9 cellular contexts compared by ENCODE assay signal in the genomic region with DNA sequence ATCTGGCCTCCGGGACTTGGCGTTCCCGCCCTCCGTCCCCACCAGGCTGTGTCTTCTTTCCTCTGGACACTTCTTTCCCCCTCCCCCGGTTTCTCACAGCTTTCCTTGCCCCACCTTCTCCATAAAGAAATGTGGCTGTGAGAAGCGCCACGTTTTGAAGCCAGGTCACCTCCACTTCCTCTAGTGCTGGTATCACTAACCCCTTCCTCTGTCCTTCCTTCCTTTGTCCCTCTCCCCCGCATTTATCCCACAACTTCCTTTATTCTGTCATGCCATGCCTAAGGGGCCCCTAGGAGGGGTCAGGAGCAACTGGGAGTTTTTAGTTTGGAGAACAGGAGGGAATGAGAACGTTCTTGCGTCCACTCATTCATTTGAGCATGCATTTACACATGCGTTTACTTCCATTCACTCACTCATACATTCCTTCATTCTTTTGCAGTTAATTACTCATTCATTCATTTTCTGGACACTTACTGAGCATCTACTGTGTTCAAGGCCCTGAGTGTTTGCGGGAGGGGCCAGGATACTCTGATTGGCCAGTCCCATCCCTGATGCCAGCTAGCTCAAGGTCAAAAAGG. TPM values are rescaled to one million over a fixed set of nuclear protein-coding genes. Genes with fewer than 3 reads are reported as not detected.
A peak's percentile ranks its signal among the peaks of the same experiment; 100 is the strongest.
DNase-seq lines count a peak whose midpoint lies in the region; ATAC-seq and TF ChIP-seq lines count a peak whose summit lies in the region.
"Had no signal": no experiment of that assay in that cellular context is flagged by ENCODE, and none has a peak within 500 bp of the region (broad histone marks: within the 10 kb centered on the region; RNA-seq: fewer than 3 reads in every experiment).

No MANE protein-coding gene starts in this region.

- DNase-seq in EH (ENCODE audit: low read depth) (peak; percentile 65), OCI-M1 (lab: John Stamatoyannopoulos, UW) (peak; percentile 75), neural progenitor cell (ENCODE audit: low spot score) (no peak)
- no peak for DNase-seq in NK-92 treated with Interleukin-12 subunit alpha and Interleukin-12 subunit beta, amount 100 ng/mL, for 24 hours (lab: John Stamatoyannopoulos, UW)
- DNase-seq: activated CD4-positive, alpha-beta T cell treated with anti-CD3 and anti-CD28 coated beads, Interleukin-2, amount 50 U/mL, for 48 hours had no signal

- peak overlapping the region; percentile 88 for H2AFZ ChIP-seq in neural progenitor cell (replicated peaks)

- peaks cover 37% of the 10 kb centered on the region for H3F3A ChIP-seq in neural progenitor cell (ENCODE audit: low read depth)

- H3K36me3 ChIP-seq in ectodermal cell (ENCODE audit: control insufficient read depth, insufficient read depth, low read length) = no peaks in the 10 kb centered on the region
- no peaks in the 10 kb centered on the region for H3K36me3 ChIP-seq in neural progenitor cell

- no peaks in the 10 kb centered on the region for H4K20me1 ChIP-seq in neural progenitor cell (ENCODE audit: low read depth)

- peaks cover 3% of the 10 kb centered on the region for H3K9me3 Mint-ChIP-seq in neural progenitor cell

- peaks cover 34% of the 10 kb centered on the region for H3K4me1 Mint-ChIP-seq in neural progenitor cell

- ATAC-seq in HG03280 (IDR thresholded peaks at IDR 0.05; ENCODE audit: unreplicated experiment) = no peak
- no peak for ATAC-seq in HG03460 (IDR thresholded peaks at IDR 0.05; ENCODE audit: unreplicated experiment)
- no peak for ATAC-seq in HG02623 (IDR thresholded peaks at IDR 0.05; ENCODE audit: unreplicated experiment)

- peak overlapping the region; percentile 47 for H3K4me3 ChIP-seq in ectodermal cell (ENCODE audit: insufficient read depth, low read depth, low read length)
- peak overlapping the region; percentile 50 for H3K4me3 ChIP-seq in neural progenitor cell

- H3K27ac Mint-ChIP-seq in neural progenitor cell = peak overlapping the region; percentile 50

- no peak overlapping the region for H3K27ac ChIP-seq in ectodermal cell (ENCODE audit: insufficient read depth, low read depth, low read length, poor library complexity, severe bottlenecking)
- H3K27ac ChIP-seq in neural progenitor cell = no peak overlapping the region

- H3K4me2 ChIP-seq in neural progenitor cell = peak overlapping the region; percentile 78

- no peak overlapping the region for H3K9ac ChIP-seq in neural progenitor cell

- H3K4me1 ChIP-seq in ectodermal cell (ENCODE audit: control insufficient read depth, insufficient read depth, low read length) = peaks cover 6% of the 10 kb centered on the region
- H3K4me1 ChIP-seq in neural progenitor cell = peaks cover 7% of the 10 kb centered on the region

- peaks cover 11% of the 10 kb centered on the region for H3K27me3 Mint-ChIP-seq in neural progenitor cell (ENCODE audit: insufficient read depth, low read depth)

- no peaks in the 10 kb centered on the region for H3K36me3 Mint-ChIP-seq in neural progenitor cell

- H3K9me3 ChIP-seq in ectodermal cell (ENCODE audit: control insufficient read depth, low read length) (no peaks in the 10 kb centered on the region), neural progenitor cell (ENCODE audit: low read depth) (no peaks in the 10 kb centered on the region)

- 34 to 38% methylated on average over 11 to 12 of the region's 12 CpGs for WGBS in ectodermal cell, 2 experiments

- no peak for TF ChIP-seq CTCF in neural progenitor cell (IDR thresholded peaks at IDR 0.05)

- peaks cover 24% of the 10 kb centered on the region for H3K27me3 ChIP-seq in ectodermal cell (ENCODE audit: control insufficient read depth, insufficient read depth, low read length, poor library complexity, severe bottlenecking)
- H3K27me3 ChIP-seq in neural progenitor cell = peaks cover 20% of the 10 kb centered on the region

- H3K79me2 ChIP-seq in neural progenitor cell (ENCODE audit: low read depth) = no peaks in the 10 kb centered on the region

- H3K4me3 Mint-ChIP-seq in neural progenitor cell = peak overlapping the region; percentile 80

RNA-seq across cellular contexts. Expression of a gene that starts 5.0 kb away (rescaled TPM):
- polyA plus RNA-seq in ectodermal cell (2013, experiment 1 of 4) = 2.2 TPM
- polyA plus RNA-seq in ectodermal cell (2013, experiment 2 of 4) = 2.1 TPM
- 1.3 TPM for polyA plus RNA-seq in ectodermal cell (2013, experiment 3 of 4)
- polyA plus RNA-seq in ectodermal cell (2013, experiment 4 of 4) = 1.4 TPM
- total RNA-seq in neural progenitor cell (ENCODE audit: low replicate concordance) = 0.51 and 1.7 TPM in 2 replicates

Comparison
In these comparisons a context has a peak if more than half of its experiments do, and no peak if none do; other contexts are left out.
1. DNase-seq: peak in EH (single experiment) and OCI-M1 (single experiment); none in neural progenitor cell (single experiment) and NK-92 treated with Interleukin-12 subunit alpha and Interleukin-12 subunit beta, amount 100 ng/mL, for 24 hours (single experiment).